In genomic region chr11:66418168-66418985, GRCh38 we compare ENCODE assay signal across 8 cellular contexts. TPM values are rescaled to one million over a fixed set of nuclear protein-coding genes. Genes with fewer than 3 reads are reported as not detected.
DNase-seq lines count a peak whose midpoint lies in the region; ATAC-seq and TF ChIP-seq lines count a peak whose summit lies in the region.

No MANE protein-coding gene starts in this region.

- 0 to 1% methylated on average over 9 to 16 of the region's 16 CpGs for WGBS in mesodermal cell (ENCODE audit: insufficient coverage in 2 of 2), 2 experiments

- DNase-seq in BJ (ENCODE audit: low read depth) (peak; percentile 87), HEK293T (ENCODE audit: extremely low spot score) (peak; percentile 59), NOMO-1 treated with DMSO at 0.1 percent for 48 hours (lab: John Stamatoyannopoulos, UW; ENCODE audit: unreplicated experiment) (peak; percentile 83)
- DNase-seq in activated CD8-positive, alpha-beta memory T cell treated with anti-CD3 and anti-CD28 coated beads for 24 hours: peak; percentile 79
- DNase-seq in effector memory CD8-positive, alpha-beta T cell: peak; percentile 26 to 38 (median 35)
- peak; percentile 24 to 35 for DNase-seq in stimulated activated CD8-positive, alpha-beta memory T cell treated with anti-CD3 and anti-CD28 coated beads, Interleukin-4, amount 100 ng/mL, for 4 hours (ENCODE audit: low read depth in 2 of 2, low spot score in 1 of 2)

- peaks cover 58 to 63% of the 10 kb centered on the region in 2 donors for H3K27me3 Mint-ChIP-seq in effector memory CD8-positive, alpha-beta T cell

- ATAC-seq in effector memory CD8-positive, alpha-beta T cell (replicated peaks): peak; percentile 24
- no peak for ATAC-seq in GM21825 (IDR thresholded peaks at IDR 0.05; ENCODE audit: unreplicated experiment)

- peaks cover 15% of the 10 kb centered on the region for H3K36me3 Mint-ChIP-seq in effector memory CD8-positive, alpha-beta T cell (ENCODE audit: insufficient read depth)

- H3K4me3 ChIP-seq in BJ (ENCODE audit: low read depth, low read length): no peak overlapping the region
- no peak overlapping the region for H3K4me3 ChIP-seq in mesodermal cell (ENCODE audit: extremely low read depth, insufficient read depth, low read length, poor library complexity, severe bottlenecking)

- peak; percentile 71 for TF ChIP-seq CTCF in BJ (IDR thresholded peaks at IDR 0.05; ENCODE audit: insufficient read depth, low read depth, low read length)

- peak overlapping the region; percentile 83 for H3K27ac ChIP-seq in mesodermal cell (ENCODE audit: low read depth, low read length, severe bottlenecking)

- POLR2A ChIA-PET in BJ (lab: Charles Lee) (interaction anchor here (0.6 to 1.0 kb wide), 2 partner anchors 10 to 129 kb away, joined by 3 to 5 read pairs; partner anchors contain the start of gene YIF1A), HEK293T (lab: Yijun Ruan, JAX) (interaction anchor here (0.8 kb wide), 1 partner anchor 198 kb away, joined by 3 read pairs; the partner anchor contains the start of gene RBM14)

- peaks cover 4 to 15% of the 10 kb centered on the region in 2 donors for H3K9me3 Mint-ChIP-seq in effector memory CD8-positive, alpha-beta T cell

- peaks cover 26% of the 10 kb centered on the region for H3K4me1 ChIP-seq in mesodermal cell (ENCODE audit: control insufficient read depth, insufficient read depth, low read length, poor library complexity, severe bottlenecking)

- H3K27me3 ChIP-seq in BJ (ENCODE audit: control insufficient read depth, insufficient read depth, low read length): peaks cover 6% of the 10 kb centered on the region; the same call in 1 of the 2 replicates

- H3K4me3 Mint-ChIP-seq in effector memory CD8-positive, alpha-beta T cell: no peak overlapping the region

- no peak overlapping the region for H3K27ac Mint-ChIP-seq in effector memory CD8-positive, alpha-beta T cell

- peaks cover 5% of the 10 kb centered on the region in 2 donors for H3K4me1 Mint-ChIP-seq in effector memory CD8-positive, alpha-beta T cell (ENCODE audit: low read depth in 2 of 2)

- CTCF ChIA-PET in BJ (lab: Yijun Ruan, JAX): interaction anchor here (0.9 to 22.5 kb wide), 10 partner anchors 8 to 260 kb away, joined by 3 to 400 read pairs (median 4); partner anchors contain the start of genes DPP3, MRPL11, RBM4B and RIN1
- CTCF ChIA-PET in HEK293T (lab: Yijun Ruan, JAX): interaction anchor here (0.6 to 1.3 kb wide), 9 partner anchors 11 to 261 kb away, joined by 3 to 10 read pairs (median 4); partner anchors contain the start of gene MRPL11

- H3K36me3 ChIP-seq in BJ (ENCODE audit: control insufficient read depth, insufficient read depth, low read length) (no peaks in the 10 kb centered on the region), mesodermal cell (ENCODE audit: control insufficient read depth, insufficient read depth, low read length) (peaks cover 3% of the 10 kb centered on the region)

- H3K9me3 ChIP-seq in mesodermal cell (ENCODE audit: control insufficient read depth, low read length): no peaks in the 10 kb centered on the region

TF ChIP-seq in HEK293T, 16 proteins besides CTCF, POLR2A, EP300 and RAD21:
- TF ChIP-seq SUZ12 (IDR thresholded peaks at IDR 0.05) (no peak), NFRKB (IDR thresholded peaks at IDR 0.05) (no peak), L3MBTL2 (conservative IDR thresholded peaks at IDR 0.05) (no peak), ARNT (IDR thresholded peaks at IDR 0.05) (no peak), FOXK2 (IDR thresholded peaks at IDR 0.05) (no peak), HDGF (IDR thresholded peaks at IDR 0.05; ENCODE audit: borderline replicate concordance) (no peak)

RNA-seq across cellular contexts. Expression of gene NPAS4, which starts 2.5 kb away (rescaled TPM):
- 0.43 and 0.72 TPM in 2 replicates for polyA plus RNA-seq in BJ (2011; rRNA removed)
- polyA minus RNA-seq in BJ (2011; rRNA and poly(A)+ RNA removed): 0.19 and 1.2 TPM in 2 replicates
- 0.18 TPM for polyA plus RNA-seq in mesodermal cell (2013, experiment 1 of 2)
- 0.86 TPM for polyA plus RNA-seq in mesodermal cell (2013, experiment 2 of 2)

RNA-seq across cellular contexts. Expression of gene MRPL11, which starts 20.3 kb away (rescaled TPM):
- 52.7 and 54.5 TPM in 2 replicates for polyA plus RNA-seq in BJ (2011; rRNA removed)
- 11.8 and 17.9 TPM in 2 replicates for polyA minus RNA-seq in BJ (2011; rRNA and poly(A)+ RNA removed)
- polyA plus RNA-seq in mesodermal cell (2013, experiment 1 of 2): 62.9 TPM
- 55.4 TPM for polyA plus RNA-seq in mesodermal cell (2013, experiment 2 of 2)

RNA-seq across cellular contexts. Expression of gene SLC29A2, which starts 46.8 kb away (rescaled TPM):
- 0.21 and 0.48 TPM in 2 replicates for polyA plus RNA-seq in BJ (2011; rRNA removed)
- polyA minus RNA-seq in BJ (2011; rRNA and poly(A)+ RNA removed): 0.43 TPM in 1 of 2 replicates, not detected in the other
- 19.0 TPM for polyA plus RNA-seq in mesodermal cell (2013, experiment 1 of 2)
- 16.5 TPM for polyA plus RNA-seq in mesodermal cell (2013, experiment 2 of 2)

RNA-seq across cellular contexts. Expression of gene PELI3, which starts 48.3 kb away (rescaled TPM):
- polyA plus RNA-seq in BJ (2011; rRNA removed): 4.9 and 8.0 TPM in 2 replicates
- 15.5 TPM in 2 replicates for polyA minus RNA-seq in BJ (2011; rRNA and poly(A)+ RNA removed)
- 3.6 TPM for polyA plus RNA-seq in mesodermal cell (2013, experiment 1 of 2)
- polyA plus RNA-seq in mesodermal cell (2013, experiment 2 of 2): 4.0 TPM

Comparison
In these comparisons a context has a peak if more than half of its experiments do, and no peak if none do; other contexts are left out.
1. DNase-seq: peak in every context shown above with its lines; median percentile 87 in BJ; 83 in NOMO-1 treated with DMSO at 0.1 percent for 48 hours; 79 in activated CD8-positive, alpha-beta memory T cell treated with anti-CD3 and anti-CD28 coated beads for 24 hours; 59 in HEK293T; 35 in effector memory CD8-positive, alpha-beta T cell; 30 in stimulated activated CD8-positive, alpha-beta memory T cell treated with anti-CD3 and anti-CD28 coated beads, Interleukin-4, amount 100 ng/mL, for 4 hours.